ENCODE assay signal across 31 cellular contexts in the genomic region with DNA sequence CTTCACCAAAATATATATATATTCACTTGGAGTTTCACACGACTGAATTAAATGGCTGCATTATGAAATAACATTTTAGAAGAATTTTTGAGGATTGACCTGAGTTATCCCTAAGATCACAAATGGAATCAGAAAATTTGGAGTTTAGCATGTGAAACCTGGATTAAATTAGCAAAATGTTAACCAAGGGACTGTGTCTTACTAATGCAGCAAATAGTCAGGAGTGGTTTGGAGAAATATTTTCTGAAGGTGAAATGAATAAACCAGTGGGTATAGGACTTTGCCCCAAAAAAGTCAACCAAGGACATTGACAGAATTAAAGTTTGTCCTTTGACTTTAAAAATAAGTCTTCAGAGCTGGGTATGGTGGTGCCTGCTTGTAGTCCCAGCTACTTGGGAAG.
"Had no signal": no experiment of that assay in that cellular context is flagged by ENCODE, and none has a peak within 500 bp of the region (broad histone marks: within the 10 kb centered on the region; RNA-seq: fewer than 3 reads in every experiment).

No MANE protein-coding gene starts in this region.

- H3K4me3 ChIP-seq: adrenal gland, ascending aorta, heart right ventricle, lower lobe of right lung, right atrium auricular region, smooth muscle cell, tibial nerve had no signal

- H3K4me1 Mint-ChIP-seq: neural crest cell had no signal

- H3K27me3 ChIP-seq: adrenal gland, ascending aorta, heart right ventricle, right atrium auricular region, tibial nerve had no signal

- H3K4me1 ChIP-seq: ascending aorta, lower lobe of right lung had no signal

- H3K36me3 ChIP-seq: adrenal gland, ascending aorta, right atrium auricular region had no signal

- H2AFZ ChIP-seq: parathyroid adenoma had no signal

- H3K9me3 Mint-ChIP-seq: brain; naive thymus-derived CD8-positive, alpha-beta T cell; neural crest cell; stimulated activated memory B cell treated with anti-CD40 and anti-IgM and Interleukin-4, amounts not matched to agents 10 μg/mL and 1 μg/mL and 100 μg/mL, for 72 hours; stimulated activated naive CD8-positive, alpha-beta T cell treated with anti-CD3 and anti-CD28 coated beads, Interleukin-15, amount 100 ng/mL, for 72 hours had no signal

- H3K36me3 Mint-ChIP-seq: activated naive CD8-positive, alpha-beta T cell; naive thymus-derived CD8-positive, alpha-beta T cell; stimulated activated memory B cell treated with anti-CD40 and anti-IgM and Interleukin-4, amounts not matched to agents 10 μg/mL and 1 μg/mL and 100 μg/mL, for 72 hours had no signal

- H3K9ac ChIP-seq: parathyroid adenoma had no signal

- H3K27ac Mint-ChIP-seq: activated naive CD8-positive, alpha-beta T cell; naive thymus-derived CD8-positive, alpha-beta T cell; stimulated activated memory B cell treated with anti-CD40 and anti-IgM and Interleukin-4, amounts not matched to agents 10 μg/mL and 1 μg/mL and 100 μg/mL, for 72 hours; stimulated activated naive CD8-positive, alpha-beta T cell treated with anti-CD3 and anti-CD28 coated beads, Interleukin-15, amount 100 ng/mL, for 72 hours; T-helper 17 cell had no signal

- DNase-seq: activated CD4-positive, alpha-beta T cell treated with anti-CD3 and anti-CD28 coated beads for 48 hours; activated CD4-positive, alpha-beta T cell treated with anti-CD3 and anti-CD28 coated beads, Interleukin-2, amount 50 U/mL, for 48 hours; activated CD8-positive, alpha-beta memory T cell treated with anti-CD3 and anti-CD28 coated beads for 24 hours; activated effector memory CD4-positive, alpha-beta T cell treated with Interleukin-2 at 50 U/mL for 16 hours; activated naive CD4-positive, alpha-beta T cell treated with Interleukin-2 at 50 U/mL for 16 hours; adrenal gland; cortex of kidney; foreskin melanocyte; heart right ventricle; lower lobe of right lung; mesenchymal stem cell; naive thymus-derived CD8-positive, alpha-beta T cell; nucleus accumbens; stimulated activated CD4-positive, alpha-beta T cell treated with anti-CD3 and anti-CD28 coated beads, Interleukin-1b, Interleukin-23, amount 100 ng/mL, for 48 hours; stimulated activated CD4-positive, alpha-beta T cell treated with anti-CD3 and anti-CD28 coated beads, Interleukin-4, amount 100 ng/mL, for 4 hours; stimulated activated CD8-positive, alpha-beta memory T cell treated with anti-CD3 and anti-CD28 coated beads, Interleukin-4, amount 100 ng/mL, for 48 hours; stimulated activated naive CD8-positive, alpha-beta T cell treated with anti-CD3 and anti-CD28 coated beads, Interleukin-15, amount 100 ng/mL, for 72 hours; T-helper 17 cell; T1000; WERI-Rb-1 had no signal

- H3K27ac ChIP-seq: adrenal gland, ascending aorta, heart right ventricle, lower lobe of right lung, parathyroid adenoma, right atrium auricular region, tibial nerve, WERI-Rb-1 had no signal

- H3K4me3 Mint-ChIP-seq: activated naive CD8-positive, alpha-beta T cell; naive thymus-derived CD8-positive, alpha-beta T cell; neural crest cell; stimulated activated memory B cell treated with anti-CD40 and anti-IgM and Interleukin-4, amounts not matched to agents 10 μg/mL and 1 μg/mL and 100 μg/mL, for 72 hours; stimulated activated naive CD8-positive, alpha-beta T cell treated with anti-CD3 and anti-CD28 coated beads, Interleukin-15, amount 100 ng/mL, for 72 hours; T-helper 17 cell had no signal

- ATAC-seq: activated CD4-positive, CD25-positive, alpha-beta regulatory T cell treated with anti-CD3 and anti-CD28 coated beads, Interleukin-2, amount 50 U/mL, for 24 hours; heart right ventricle; left lobe of liver; lower lobe of right lung; naive thymus-derived CD8-positive, alpha-beta T cell; stimulated activated memory B cell treated with anti-CD40 and anti-IgM and Interleukin-4, amounts not matched to agents 10 μg/mL and 1 μg/mL and 100 μg/mL, for 72 hours; stimulated activated naive CD8-positive, alpha-beta T cell treated with anti-CD3 and anti-CD28 coated beads, Interleukin-15, amount 100 ng/mL, for 72 hours; T-helper 17 cell had no signal

- H3K9me3 ChIP-seq: adrenal gland, ascending aorta, heart right ventricle, lower lobe of right lung, right atrium auricular region, tibial nerve had no signal

- H3K27me3 Mint-ChIP-seq: stimulated activated memory B cell treated with anti-CD40 and anti-IgM and Interleukin-4, amounts not matched to agents 10 μg/mL and 1 μg/mL and 100 μg/mL, for 72 hours; stimulated activated naive CD8-positive, alpha-beta T cell treated with anti-CD3 and anti-CD28 coated beads, Interleukin-15, amount 100 ng/mL, for 72 hours had no signal

- H3K4me2 ChIP-seq: smooth muscle cell had no signal
